Comparison of ENCODE assay signal across 10 cellular contexts in the genomic region with DNA sequence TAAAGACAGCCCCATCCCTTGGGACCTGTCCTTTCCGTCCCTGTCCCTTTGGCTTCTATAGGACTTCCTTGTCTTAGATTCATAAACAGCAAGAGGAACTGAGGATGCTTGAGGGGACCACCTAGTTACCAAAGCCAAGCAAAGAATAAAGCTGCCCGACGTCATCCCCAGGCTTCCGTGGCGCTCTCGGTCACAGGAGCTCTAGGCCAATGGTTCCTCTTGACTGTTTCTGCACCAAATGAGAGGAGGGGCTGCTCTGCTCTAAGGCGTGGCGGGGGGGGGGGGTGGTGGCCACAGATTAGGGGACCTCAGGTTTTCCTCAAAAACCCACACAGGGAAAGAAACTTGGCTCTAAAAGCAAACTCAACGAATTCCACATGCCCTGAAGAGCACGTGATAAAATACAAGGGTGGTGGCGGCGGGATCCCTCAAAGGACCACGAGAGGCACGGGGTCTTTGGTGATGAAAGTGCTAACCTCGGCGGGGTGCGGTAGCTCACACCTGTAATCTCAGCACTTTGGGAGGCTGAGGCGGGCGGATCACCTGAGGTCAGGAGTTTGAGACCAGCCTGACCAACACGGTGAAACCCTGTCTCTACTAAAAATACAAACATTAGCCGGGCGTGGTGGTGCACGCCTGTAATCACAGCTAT. TPM values are rescaled to one million over a fixed set of nuclear protein-coding genes. Genes with fewer than 3 reads are reported as not detected.
A peak's percentile ranks its signal among the peaks of the same experiment; 100 is the strongest.
DNase-seq lines count a peak whose midpoint lies in the region; ATAC-seq, FAIRE-seq and TF ChIP-seq lines count a peak whose summit lies in the region.
"Had no signal": no experiment of that assay in that cellular context is flagged by ENCODE, and none has a peak within 500 bp of the region (broad histone marks: within the 10 kb centered on the region; RNA-seq: fewer than 3 reads in every experiment).

No MANE protein-coding gene starts in this region.

- FAIRE-seq in pancreas (lab: Jason Lieb, UNC): no peak
- FAIRE-seq: endothelial cell of umbilical vein had no signal

- H3K9me3 ChIP-seq in right cardiac atrium (ENCODE audit: control insufficient read depth, low read length) (no peaks in the 10 kb centered on the region), duodenal mucosa (ENCODE audit: control insufficient read depth in 1 of 2, low read length in 2 of 2) (no peaks in the 10 kb centered on the region), tibial nerve (no peaks in the 10 kb centered on the region), pancreas (no peaks in the 10 kb centered on the region)

- 76% methylated on average over 23 of the region's 23 CpGs for WGBS in right cardiac atrium
- WGBS in tibial nerve, 2 donors: 78 to 86% methylated on average over 23 of the region's 23 CpGs
- 87 to 88% methylated on average over 23 of the region's 23 CpGs for WGBS in pancreas, 2 donors

- TF ChIP-seq POLR2A in NB4 (IDR thresholded peaks at IDR 0.05; ENCODE audit: extremely low read depth, insufficient read length) (no peak), tibial nerve (IDR thresholded peaks at IDR 0.05) (no peak)

- DNase-seq in right cardiac atrium (no peak), left cardiac atrium (no peak), NB4 (ENCODE audit: low read depth) (no peak), tibial nerve (ENCODE audit: low spot score in 2 of 2) (no peak), posterior vena cava (ENCODE audit: low spot score) (no peak), NCI-H2107 (lab: John Stamatoyannopoulos, UW) (no peak), pancreas (no peak)
- DNase-seq: NCI-H1694 treated with DMSO at 0.1 percent for 48 hours had no signal

- H3K27ac ChIP-seq in right cardiac atrium (ENCODE audit: low read length) (peak overlapping the region; percentile 21), duodenal mucosa (ENCODE audit: low read depth, low read length) (peak overlapping the region; percentile 48), tibial nerve (peak overlapping the region in 3 of 4 donors; percentile 85 to 90 (median 88)), pancreas (peak overlapping the region in 1 of 4 donors; percentile 6)

- ATAC-seq in right cardiac atrium (no peak), left cardiac atrium (no peak), pancreas (no peak)

- no peak overlapping the region for H3K9ac ChIP-seq in duodenal mucosa (ENCODE audit: low read depth in 1 of 2, low read length in 2 of 2)

- no peaks in the 10 kb centered on the region for H3K4me1 ChIP-seq in right cardiac atrium (ENCODE audit: control insufficient read depth, insufficient read depth, low read length)
- H3K4me1 ChIP-seq in duodenal mucosa (ENCODE audit: control insufficient read depth in 1 of 2, insufficient read depth in 2 of 2, low read length in 2 of 2): peaks cover 37 to 43% of the 10 kb centered on the region in 2 donors
- H3K4me1 ChIP-seq in tibial nerve: peaks cover 0 to 71% (median 45%) of the 10 kb centered on the region in 4 donors
- H3K4me1 ChIP-seq in pancreas: peaks cover 3 to 7% (median 4%) of the 10 kb centered on the region in 3 donors

- no peaks in the 10 kb centered on the region for H3K36me3 ChIP-seq in duodenal mucosa (ENCODE audit: control insufficient read depth in 1 of 2, insufficient read depth in 2 of 2, low read length in 2 of 2)
- H3K36me3 ChIP-seq in tibial nerve: peaks cover 0 to 30% (median 0%) of the 10 kb centered on the region in 3 donors
- H3K36me3 ChIP-seq in pancreas: no peaks in the 10 kb centered on the region

- peak overlapping the region; percentile 31 for H3K4me3 ChIP-seq in right cardiac atrium (ENCODE audit: low read length)
- peak overlapping the region; percentile 21 for H3K4me3 ChIP-seq in NB4 (ENCODE audit: low read depth, low read length)
- peak overlapping the region; percentile 3 to 41 for H3K4me3 ChIP-seq in duodenal mucosa (ENCODE audit: low read depth in 1 of 2, low read length in 2 of 2)
- no peak overlapping the region for H3K4me3 ChIP-seq in tibial nerve
- no peak overlapping the region for H3K4me3 ChIP-seq in pancreas

- H3K27me3 ChIP-seq in right cardiac atrium (ENCODE audit: control insufficient read depth, insufficient read depth) (no peaks in the 10 kb centered on the region), duodenal mucosa (ENCODE audit: control insufficient read depth in 1 of 2, insufficient read depth in 2 of 2, low read length in 2 of 2) (peaks cover 4 to 11% of the 10 kb centered on the region in 2 donors), tibial nerve (no peaks in the 10 kb centered on the region), pancreas (no peaks in the 10 kb centered on the region)

- intact Hi-C loops in right cardiac atrium (cut with DNase I) (loop anchor here in 3 of 4 donors (5.0 to 10.0 kb wide), 3 partner anchors 153 to 206 kb away; a partner anchor contains a TSS), left cardiac atrium (cut with DNase I) (loop anchor here (5.0 to 10.0 kb wide), 4 partner anchors 153 to 348 kb away; a partner anchor contains a TSS), posterior vena cava (cut with DNase I) (no loop called here), pancreas (cut with DNase I) (loop anchor here in 1 of 3 donors (10.0 kb wide), 2 partner anchors 176 to 346 kb away; no protein-coding TSS in a partner anchor)

- no peak for TF ChIP-seq EP300 in tibial nerve (IDR thresholded peaks at IDR 0.05)

- TF ChIP-seq CTCF in NB4 (IDR thresholded peaks at IDR 0.05; ENCODE audit: low read depth, low read length): no peak
- no peak for TF ChIP-seq CTCF in tibial nerve (IDR thresholded peaks at IDR 0.05)
- no peak for TF ChIP-seq CTCF in pancreas (IDR thresholded peaks at IDR 0.05)

RNA-seq across cellular contexts. Expression of a gene that starts 53.7 kb away (rescaled TPM):
- 10 to 100 TPM; 15.3 to 18.4 (median 16.7) TPM for total RNA-seq in right cardiac atrium
- polyA plus RNA-seq in right cardiac atrium: 12.9 TPM
- total RNA-seq in left cardiac atrium: 10 to 100 TPM; 13.9 to 14.3 TPM
- 10 to 100 TPM; 20.1 to 50.1 (median 24.1) TPM for total RNA-seq in tibial nerve
- total RNA-seq in posterior vena cava: 10 to 100 TPM; 25.8 to 26.0 TPM
- total RNA-seq in pancreas: 10 to 100 TPM in 5 of 6 donors, 1 to 10 TPM in 1; 9.7 to 20.2 (median 13.1) TPM
- 10 to 100 TPM; 38.8 to 54.8 TPM for polyA plus RNA-seq in pancreas

RNA-seq across cellular contexts. Expression of a gene that starts 53.9 kb away (rescaled TPM):
- total RNA-seq in right cardiac atrium (10 to 100 TPM; 31.9 to 40.9 (median 33.9) TPM), left cardiac atrium (10 to 100 TPM; 26.0 to 33.2 TPM), tibial nerve (10 to 100 TPM; 44.4 to 61.2 (median 52.7) TPM), posterior vena cava (10 to 100 TPM; 31.3 to 40.0 TPM), pancreas (10 to 100 TPM; 16.3 to 22.4 (median 17.2) TPM)
- polyA plus RNA-seq in right cardiac atrium (55.9 TPM), pancreas (10 to 100 TPM; 24.2 to 38.6 TPM)

Comparison
In these comparisons a context has a peak if more than half of its experiments do, and no peak if none do; other contexts are left out.
1. H3K4me3 ChIP-seq: peak in right cardiac atrium (single experiment), NB4 (single experiment) and duodenal mucosa (2 of 2); none in tibial nerve (0 of 4) and pancreas (0 of 4).
2. intact Hi-C loops: an anchor here in right cardiac atrium (5.0 to 10.0 kb wide) and left cardiac atrium (5.0 to 10.0 kb wide); none called in posterior vena cava.